In genomic region chr19:21574607-21575006, GRCh38 we compare ENCODE assay signal across 23 cellular contexts.
DNase-seq lines count a peak whose midpoint lies in the region; ATAC-seq, FAIRE-seq and TF ChIP-seq lines count a peak whose summit lies in the region.
"Had no signal": no experiment of that assay in that cellular context is flagged by ENCODE, and none has a peak within 500 bp of the region (broad histone marks: within the 10 kb centered on the region; RNA-seq: fewer than 3 reads in every experiment).

No MANE protein-coding gene starts in this region.

- TF ChIP-seq POLR2A in HepG2 (IDR thresholded peaks at IDR 0.05; ENCODE audit: insufficient read depth in 1 of 2, low read depth in 2 of 2, low read length in 2 of 2) (no peak), right lobe of liver (IDR thresholded peaks at IDR 0.05) (no peak), K562 (conservative IDR thresholded peaks at IDR 0.05) (no peak)

- intact Hi-C loops in HepG2 (cut with micrococcal nuclease; ENCODE audit: unreplicated experiment) (no loop called here), right lobe of liver (cut with DNase I) (no loop called here), K562 (cut with micrococcal nuclease) (no loop called here)

- in situ Hi-C loops in HepG2 (cut with HindIII; ENCODE audit: extremely low pct_ligation_motif_present, low pct_unique_long_range_greater_than_20kb) (no loop called here), K562 (cut with MboI) (no loop called here)

- H3K9ac ChIP-seq in HepG2 (ENCODE audit: insufficient read depth, low read depth, low read length): no peak overlapping the region
- H3K9ac ChIP-seq in K562 (ENCODE audit: insufficient read depth in 1 of 2, low read depth in 2 of 2, low read length in 2 of 2): peak overlapping the region in 1 of 2 experiments; percentile 20; a peak in 1 of 4 replicates
- H3K9ac ChIP-seq: BLaER1 had no signal

- no peaks in the 10 kb centered on the region for H3K27me3 ChIP-seq in HepG2 (ENCODE audit: control insufficient read depth in 1 of 2, insufficient read depth in 2 of 2, low read length in 2 of 2)
- no peaks in the 10 kb centered on the region for H3K27me3 ChIP-seq in right lobe of liver
- H3K27me3 ChIP-seq in K562 (ENCODE audit: control insufficient read depth in 2 of 2, insufficient read depth in 2 of 2, low read length in 2 of 2): no peaks in the 10 kb centered on the region
- H3K27me3 ChIP-seq: BE2C, BLaER1 had no signal

- POLR2A ChIA-PET in HepG2 (lab: Yijun Ruan, JAX): no interaction called here
- POLR2A ChIA-PET in K562 (lab: Yijun Ruan, JAX): interaction anchor here (0.6 to 1.6 kb wide), 3 partner anchors 10 to 11 kb away, joined by 3 to 5 read pairs (median 3); no protein-coding TSS in a partner anchor

- CTCF ChIA-PET in HepG2 (lab: Yijun Ruan, JAX; ENCODE audit: low intra/inter-chr PET ratio, low total read pairs): no interaction called here
- CTCF ChIA-PET in K562 (lab: Yijun Ruan, JAX; ENCODE audit: low intra/inter-chr PET ratio): no interaction called here

- H4K20me1 ChIP-seq in HepG2 (ENCODE audit: insufficient read depth, low read length): no peaks in the 10 kb centered on the region
- no peaks in the 10 kb centered on the region for H4K20me1 ChIP-seq in K562 (replicated peaks; ENCODE audit: control insufficient read depth, insufficient read depth, low read length)
- H4K20me1 ChIP-seq: BLaER1 had no signal

- H3K9me1 ChIP-seq in K562 (ENCODE audit: control insufficient read depth, insufficient read depth, low read length): no peaks in the 10 kb centered on the region

- no peaks in the 10 kb centered on the region for H3K36me3 ChIP-seq in HepG2 (replicated peaks in 1 of 2; ENCODE audit: control insufficient read depth in 1 of 2, insufficient read depth in 2 of 2, low read length in 2 of 2)
- H3K36me3 ChIP-seq in right lobe of liver: no peaks in the 10 kb centered on the region
- H3K36me3 ChIP-seq in K562 (ENCODE audit: control insufficient read depth, insufficient read depth, low read length): no peaks in the 10 kb centered on the region; the same call in 2 of the 3 replicates
- H3K36me3 ChIP-seq: BE2C, BLaER1 had no signal

- TF ChIP-seq EP300 in HepG2 (IDR thresholded peaks at IDR 0.05; ENCODE audit: low read depth in 2 of 2, low read length in 2 of 2): no peak
- no peak for TF ChIP-seq EP300 in HepG2 (CRISPR knock-in tag; IDR thresholded peaks at IDR 0.05; ENCODE audit: borderline replicate concordance)
- TF ChIP-seq EP300 in K562 (IDR thresholded peaks at IDR 0.05; ENCODE audit: low read length): no peak

- H3K4me3 ChIP-seq in HepG2 (replicated peaks in 1 of 3; ENCODE audit: insufficient read depth in 1 of 3, low read depth in 2 of 3, low read length in 3 of 3) (no peak overlapping the region), right lobe of liver (no peak overlapping the region), K562 (no peak overlapping the region)
- H3K4me3 ChIP-seq: BLaER1, GM12878 had no signal

- ATAC-seq in HepG2 (no peak), right lobe of liver (no peak), K562 (no peak), HG02938 (IDR thresholded peaks at IDR 0.05; ENCODE audit: unreplicated experiment) (no peak)
- ATAC-seq: GM12878 had no signal

- no peak overlapping the region for H2AFZ ChIP-seq in HepG2 (ENCODE audit: low read length)
- H2AFZ ChIP-seq in K562 (ENCODE audit: low read depth, low read length): no peak overlapping the region

- H3K27ac ChIP-seq in HepG2 (ENCODE audit: extremely low read length, insufficient read depth, low read length) (no peak overlapping the region), right lobe of liver (no peak overlapping the region), K562 (ENCODE audit: extremely low read depth, low read depth, low read length) (peak overlapping the region; percentile 51; the same call in 2 of the 3 replicates)
- H3K27ac ChIP-seq: 22Rv1, BLaER1 had no signal

- DNase-seq in HepG2 (ENCODE audit: low spot score) (no peak), right lobe of liver (no peak), K562 (ENCODE audit: extremely low read depth in 1 of 4, low spot score in 3 of 4) (no peak), GM20000 (ENCODE audit: low spot score) (no peak), germinal center (ENCODE audit: low spot score) (no peak)
- DNase-seq: ACHN; BE2C; C1 segment of cervical spinal cord; Caco-2; Calu3; CD4-positive, alpha-beta memory T cell; CD4-positive, CD25-positive, alpha-beta regulatory T cell; DMS79 treated with DMSO at 0.1 percent for 48 hours; GDM1 had no signal

- FAIRE-seq in HepG2 (lab: Jason Lieb, UNC) (no peak), G401.6 (lab: Jason Lieb, UNC) (peak; percentile 3), K562 (lab: Jason Lieb, UNC) (no peak)
- FAIRE-seq: D721Med, GM12878, GM12892, GM18507, GM19239 had no signal

- no peaks in the 10 kb centered on the region for H3K79me2 ChIP-seq in HepG2 (ENCODE audit: insufficient read depth, low read length)
- no peaks in the 10 kb centered on the region for H3K79me2 ChIP-seq in K562 (ENCODE audit: control insufficient read depth, insufficient read depth, low read length)

- H3K4me1 ChIP-seq in HepG2 (ENCODE audit: insufficient read depth, low read length) (no peaks in the 10 kb centered on the region), right lobe of liver (no peaks in the 10 kb centered on the region), K562 (replicated peaks in 1 of 2; ENCODE audit: control insufficient read depth in 2 of 2, insufficient read depth in 2 of 2, low read length in 2 of 2) (peaks cover 3 to 6% of the 10 kb centered on the region in 2 experiments; a peak in 3 of 5 replicates)
- H3K4me1 ChIP-seq: BE2C, BLaER1, Caco-2 had no signal

- no peak overlapping the region for H3K4me2 ChIP-seq in HepG2 (ENCODE audit: low read depth, low read length)
- H3K4me2 ChIP-seq in K562 (ENCODE audit: insufficient read depth, low read length): 0 out of 2 replicates have a peak overlapping the region, but pooled peaks have one; percentile 11
- H3K4me2 ChIP-seq: BLaER1 had no signal

- 2% methylated on average over 2 of the region's 2 CpGs for WGBS in HepG2 (ENCODE audit: low lambda C conversion rate)
- WGBS in right lobe of liver (ENCODE audit: insufficient coverage, low coverage, low lambda C conversion rate, missing lambda C conversion rate): 31% methylated on average over 2 of the region's 2 CpGs
- WGBS in K562 (ENCODE audit: insufficient coverage, low coverage, missing lambda C conversion rate): 91% methylated on average over 2 of the region's 2 CpGs

- TF ChIP-seq RAD21 in HepG2 (CRISPR knock-in tag; IDR thresholded peaks at IDR 0.05): no peak
- no peak for TF ChIP-seq RAD21 in K562 (CRISPR knock-in tag; conservative IDR thresholded peaks at IDR 0.05 in 1 of 2, IDR thresholded peaks at IDR 0.05 in 1 of 2)

- TF ChIP-seq CTCF in HepG2 (CRISPR knock-in tag; IDR thresholded peaks at IDR 0.05) (no peak), right lobe of liver (IDR thresholded peaks at IDR 0.05) (no peak), K562 (IDR thresholded peaks at IDR 0.05 in 2 of 3, conservative IDR thresholded peaks at IDR 0.05 in 1 of 3; ENCODE audit: insufficient read depth in 2 of 3, low read depth in 1 of 3, low read length in 3 of 3) (no peak), GM20000 (IDR thresholded peaks at IDR 0.05; ENCODE audit: extremely low read depth, missing control alignments) (no peak)

- peaks cover 75% of the 10 kb centered on the region for H3K9me3 ChIP-seq in HepG2 (ENCODE audit: low read length)
- H3K9me3 ChIP-seq in right lobe of liver: peaks cover 0 to 10% (median 0%) of the 10 kb centered on the region in 4 donors
- H3K9me3 ChIP-seq in K562 (replicated peaks; ENCODE audit: control insufficient read depth, insufficient read depth, low read depth, low read length): peaks cover 5% of the 10 kb centered on the region

- BruUV-seq in HepG2 (replicated peaks; lab: Mats Ljungman, UMichigan) (no TSS peak), K562 (replicated peaks; lab: Mats Ljungman, UMichigan) (no TSS peak)

TF ChIP-seq in HepG2, 621 proteins besides CTCF, POLR2A, EP300 and RAD21 (continues in another document):
- TF ChIP-seq CREB1 (IDR thresholded peaks at IDR 0.05) (peak; percentile 96), CREB1 (CRISPR knock-in tag; IDR thresholded peaks at IDR 0.05) (no peak), SRSF9 (IDR thresholded peaks at IDR 0.05; ENCODE audit: borderline replicate concordance, insufficient read depth, low read depth, low read length, poor library complexity, severe bottlenecking) (no peak), MXD3 (CRISPR knock-in tag; IDR thresholded peaks at IDR 0.05) (no peak), SCMH1 (CRISPR knock-in tag; IDR thresholded peaks at IDR 0.05; ENCODE audit: borderline replicate concordance) (no peak), NFATC3 (CRISPR knock-in tag; IDR thresholded peaks at IDR 0.05) (no peak), ZNF331 (CRISPR knock-in tag; IDR thresholded peaks at IDR 0.05) (no peak)

TF ChIP-seq in K562, 482 proteins besides CTCF, POLR2A, EP300 and RAD21:
- no peak for TF ChIP-seq E2F1 (CRISPR knock-in tag; IDR thresholded peaks at IDR 0.05)
- TF ChIP-seq SRSF3 (IDR thresholded peaks at IDR 0.05; ENCODE audit: insufficient read depth, low read length): no peak
- 0 out of 2 replicates have a peak, but pooled peaks have one; percentile 25 for TF ChIP-seq PTTG1 (tag; IDR thresholded peaks at IDR 0.05; ENCODE audit: low read depth)
